Comparison of ENCODE assay signal across 22 cellular contexts in genomic region chr5:4335078-4335477, GRCh38.
DNase-seq lines count a peak whose midpoint lies in the region; ATAC-seq, FAIRE-seq and TF ChIP-seq lines count a peak whose summit lies in the region.
"Had no signal": no experiment of that assay in that cellular context is flagged by ENCODE, and none has a peak within 500 bp of the region (broad histone marks: within the 10 kb centered on the region; RNA-seq: fewer than 3 reads in every experiment).

No MANE protein-coding gene starts in this region.

- H3K27ac Mint-ChIP-seq in CD8-positive, alpha-beta T cell: no peak overlapping the region
- H3K27ac Mint-ChIP-seq: CD14-positive monocyte; CD4-positive, alpha-beta memory T cell; CD4-positive, CD25-positive, alpha-beta regulatory T cell had no signal

- DNase-seq in HTR-8/SVneo (ENCODE audit: insufficient read length, low spot score) (no peak), urothelium cell line (ENCODE audit: low spot score) (no peak)
- DNase-seq in CD8-positive, alpha-beta T cell: no peak
- DNase-seq: 8988T; ACHN; BE2C; C1 segment of cervical spinal cord; Caco-2; Calu3; CD4-positive, alpha-beta memory T cell; CD4-positive, CD25-positive, alpha-beta regulatory T cell; DMS79 treated with DMSO at 0.1 percent for 48 hours; GF-D8 had no signal

- intact Hi-C loops in CD8-positive, alpha-beta T cell (cut with DNase I, micrococcal nuclease): no loop called here

- TF ChIP-seq CTCF in HEK293 (tag by site-specific recombination; IDR thresholded peaks at IDR 0.05): no peak
- TF ChIP-seq CTCF in CD8-positive, alpha-beta T cell (IDR thresholded peaks at IDR 0.05): no peak

- FAIRE-seq in HTR-8/SVneo (lab: Jason Lieb, UNC) (peak; percentile 88), urothelium cell line (lab: Jason Lieb, UNC) (peak; percentile 44)
- FAIRE-seq: A204.1, D721Med, G401.6, GM12891, GM19239 had no signal

- no peak for ATAC-seq in GM21526 (IDR thresholded peaks at IDR 0.05; ENCODE audit: low FRiP score, unreplicated experiment)
- no peak for ATAC-seq in CD8-positive, alpha-beta T cell

- H3K4me1 ChIP-seq in HEK293 (ENCODE audit: control insufficient read depth, insufficient read depth, low read length): no peaks in the 10 kb centered on the region
- H3K4me1 ChIP-seq in CD8-positive, alpha-beta T cell (ENCODE audit: insufficient read depth, low read length): no peaks in the 10 kb centered on the region
- H3K4me1 ChIP-seq: BE2C, BLaER1, Caco-2 had no signal

- H3K4me1 Mint-ChIP-seq in CD8-positive, alpha-beta T cell (ENCODE audit: low read depth): no peaks in the 10 kb centered on the region
- H3K4me1 Mint-ChIP-seq: CD14-positive monocyte; CD4-positive, alpha-beta memory T cell; CD4-positive, CD25-positive, alpha-beta regulatory T cell had no signal

- H3K27ac ChIP-seq in HEK293 (ENCODE audit: extremely low read depth, low read depth, low read length): no peak overlapping the region
- no peak overlapping the region for H3K27ac ChIP-seq in CD8-positive, alpha-beta T cell (ENCODE audit: low read depth, low read length)
- H3K27ac ChIP-seq: BLaER1 had no signal

- peaks cover 7% of the 10 kb centered on the region for H3K9me3 Mint-ChIP-seq in CD8-positive, alpha-beta T cell

- no peaks in the 10 kb centered on the region for H3K27me3 ChIP-seq in CD8-positive, alpha-beta T cell (ENCODE audit: insufficient read depth, low read length)
- H3K27me3 ChIP-seq: BE2C, BLaER1 had no signal

- no peaks in the 10 kb centered on the region for H3K36me3 Mint-ChIP-seq in CD8-positive, alpha-beta T cell
- H3K36me3 Mint-ChIP-seq: CD14-positive monocyte; CD4-positive, alpha-beta memory T cell; CD4-positive, CD25-positive, alpha-beta regulatory T cell had no signal

- CTCF ChIA-PET in HEK293 (lab: Yijun Ruan, JAX): no interaction called here
- CTCF ChIA-PET in CD8-positive, alpha-beta T cell (lab: Charles Lee): no interaction called here

- no peaks in the 10 kb centered on the region for H3K27me3 Mint-ChIP-seq in CD8-positive, alpha-beta T cell (ENCODE audit: low read depth)
- H3K27me3 Mint-ChIP-seq: CD4-positive, alpha-beta memory T cell; CD4-positive, CD25-positive, alpha-beta regulatory T cell had no signal

- H3K4me3 ChIP-seq in HEK293 (ENCODE audit: low read depth, low read length): no peak overlapping the region
- no peak overlapping the region for H3K4me3 ChIP-seq in CD8-positive, alpha-beta T cell (ENCODE audit: low read depth, low read length)
- H3K4me3 ChIP-seq: BLaER1 had no signal

- H3K9me3 ChIP-seq in HEK293 (ENCODE audit: control insufficient read depth, insufficient read depth, low read depth, low read length): no peaks in the 10 kb centered on the region
- no peaks in the 10 kb centered on the region for H3K9me3 ChIP-seq in CD8-positive, alpha-beta T cell (ENCODE audit: low read length)
- H3K9me3 ChIP-seq: BE2C, Caco-2 had no signal

- no peak overlapping the region for H3K4me3 Mint-ChIP-seq in CD8-positive, alpha-beta T cell
- H3K4me3 Mint-ChIP-seq: CD14-positive monocyte; CD4-positive, alpha-beta memory T cell; CD4-positive, CD25-positive, alpha-beta regulatory T cell had no signal

- no peaks in the 10 kb centered on the region for H3K36me3 ChIP-seq in HEK293 (ENCODE audit: control insufficient read depth in 2 of 2, insufficient read depth in 1 of 2, low read length in 2 of 2)
- no peaks in the 10 kb centered on the region for H3K36me3 ChIP-seq in CD8-positive, alpha-beta T cell (ENCODE audit: insufficient read depth, low read length)
- H3K36me3 ChIP-seq: BE2C, BLaER1 had no signal

- POLR2A ChIA-PET in HEK293 (lab: Yijun Ruan, JAX): no interaction called here
- POLR2A ChIA-PET in CD8-positive, alpha-beta T cell (lab: Charles Lee): no interaction called here

TF ChIP-seq in HEK293, 187 proteins besides CTCF, POLR2A, EP300 and RAD21:
- TF ChIP-seq ZNF513 (tag by site-specific recombination; IDR thresholded peaks at IDR 0.05) (peak; percentile 99), ZNF747 (tag by site-specific recombination; IDR thresholded peaks at IDR 0.05) (no peak)
